Comparison of ENCODE assay signal across 8 cellular contexts in the genomic region with DNA sequence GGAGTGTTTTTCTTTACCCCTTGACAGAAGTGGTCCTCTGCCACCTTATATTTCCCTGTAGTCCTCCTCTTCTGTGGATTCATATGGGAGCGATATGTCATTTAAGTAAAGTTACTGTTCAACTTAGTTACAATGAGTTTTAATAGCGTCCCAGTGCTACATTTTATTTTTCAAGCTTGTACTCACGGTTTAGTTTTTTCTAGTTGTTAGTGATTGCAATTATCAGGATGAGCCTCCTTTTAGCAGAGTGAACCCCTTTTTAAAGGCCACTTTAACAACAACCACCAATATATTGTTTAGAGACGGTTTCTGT. TPM values are rescaled to one million over a fixed set of nuclear protein-coding genes. Genes with fewer than 3 reads are reported as not detected.
DNase-seq lines count a peak whose midpoint lies in the region; ATAC-seq and TF ChIP-seq lines count a peak whose summit lies in the region.

No MANE protein-coding gene starts in this region.

- TF ChIP-seq CTCF in Peyer's patch (IDR thresholded peaks at IDR 0.05) = peak in 1 of 6 experiments; percentile 5
- no peak for TF ChIP-seq CTCF in esophagus muscularis mucosa (IDR thresholded peaks at IDR 0.05)
- no peak for TF ChIP-seq CTCF in parathyroid adenoma (IDR thresholded peaks at IDR 0.05)

- peak overlapping the region; percentile 77 for H3K4me2 ChIP-seq in parathyroid adenoma (ENCODE audit: low read length)

- H3K9me3 ChIP-seq in CD8-positive, alpha-beta memory T cell (ENCODE audit: low read length) = no peaks in the 10 kb centered on the region
- no peaks in the 10 kb centered on the region for H3K9me3 ChIP-seq in Peyer's patch
- no peaks in the 10 kb centered on the region for H3K9me3 ChIP-seq in esophagus muscularis mucosa
- H3K9me3 ChIP-seq in parathyroid adenoma (ENCODE audit: control insufficient read depth, low read length) = no peaks in the 10 kb centered on the region

- H3K36me3 Mint-ChIP-seq in CD8-positive, alpha-beta memory T cell = peaks cover 3 to 58% (median 6%) of the 10 kb centered on the region in 3 donors

- WGBS in esophagus muscularis mucosa = 0% methylated on average over 4 of the region's 4 CpGs

- intact Hi-C loops in esophagus muscularis mucosa (cut with DNase I) = loop anchor here (2.0 to 10.0 kb wide), 4 partner anchors 34 to 258 kb away; a partner anchor contains a TSS

- H3K4me1 ChIP-seq in CD8-positive, alpha-beta memory T cell (ENCODE audit: insufficient read depth, low read length) = peaks cover 30% of the 10 kb centered on the region
- H3K4me1 ChIP-seq in Peyer's patch (peaks cover 0 to 29% (median 8%) of the 10 kb centered on the region in 4 donors), esophagus muscularis mucosa (peaks cover 35 to 45% (median 43%) of the 10 kb centered on the region in 4 donors), parathyroid adenoma (peaks cover 6% of the 10 kb centered on the region)

- no peaks in the 10 kb centered on the region for H3K36me3 ChIP-seq in CD8-positive, alpha-beta memory T cell (ENCODE audit: insufficient read depth, low read length)
- H3K36me3 ChIP-seq in Peyer's patch = no peaks in the 10 kb centered on the region
- H3K36me3 ChIP-seq in esophagus muscularis mucosa = no peaks in the 10 kb centered on the region
- no peaks in the 10 kb centered on the region for H3K36me3 ChIP-seq in parathyroid adenoma (ENCODE audit: control insufficient read depth, insufficient read depth, low read length)

- CTCF ChIA-PET in CD8-positive, alpha-beta memory T cell (lab: Charles Lee) = interaction anchor here (0.6 to 1.4 kb wide), 2 partner anchors 13 to 291 kb away, joined by 3 read pairs; no protein-coding TSS in a partner anchor

- peaks cover 17% of the 10 kb centered on the region for H3K79me2 ChIP-seq in parathyroid adenoma

- H3K4me1 Mint-ChIP-seq in CD8-positive, alpha-beta memory T cell = peaks cover 42 to 54% (median 48%) of the 10 kb centered on the region in 3 donors

- DNase-seq in CD8-positive, alpha-beta memory T cell = no peak
- DNase-seq in Peyer's patch = no peak
- DNase-seq in esophagus muscularis mucosa (ENCODE audit: extremely low spot score) = no peak
- no peak for DNase-seq in stimulated activated CD4-positive, alpha-beta T cell treated with anti-CD3 and anti-CD28 coated beads, Interleukin-2, amount 100 ng/mL, for 48 hours
- no peak for DNase-seq in SKM-1 (lab: John Stamatoyannopoulos, UW; ENCODE audit: unreplicated experiment)
- no peak for DNase-seq in retina

- peak overlapping the region; percentile 99 to 100 (median 100) for H3K27ac Mint-ChIP-seq in CD8-positive, alpha-beta memory T cell

- TF ChIP-seq POLR2A in Peyer's patch (IDR thresholded peaks at IDR 0.05) = no peak
- TF ChIP-seq POLR2A in esophagus muscularis mucosa (IDR thresholded peaks at IDR 0.05; ENCODE audit: low read depth) = no peak

- H3K27ac ChIP-seq in CD8-positive, alpha-beta memory T cell (ENCODE audit: low read depth, low read length) = peak overlapping the region; percentile 99
- H3K27ac ChIP-seq in Peyer's patch = peak overlapping the region; percentile 98 to 100 (median 98)
- H3K27ac ChIP-seq in esophagus muscularis mucosa (replicated peaks in 1 of 4) = peak overlapping the region; percentile 98 to 100 (median 100)
- peak overlapping the region; percentile 98 for H3K27ac ChIP-seq in parathyroid adenoma

- H2AFZ ChIP-seq in parathyroid adenoma = no peak overlapping the region

- no peak for ATAC-seq in HG02938 (IDR thresholded peaks at IDR 0.05; ENCODE audit: unreplicated experiment)

- TF ChIP-seq EP300 in esophagus muscularis mucosa (IDR thresholded peaks at IDR 0.05) = no peak

- H3K9ac ChIP-seq in parathyroid adenoma = no peak overlapping the region

- no peaks in the 10 kb centered on the region for H3K27me3 ChIP-seq in CD8-positive, alpha-beta memory T cell (ENCODE audit: insufficient read depth, low read length, poor library complexity, severe bottlenecking)
- H3K27me3 ChIP-seq in Peyer's patch (no peaks in the 10 kb centered on the region), esophagus muscularis mucosa (no peaks in the 10 kb centered on the region), parathyroid adenoma (ENCODE audit: control insufficient read depth, insufficient read depth, low read length) (no peaks in the 10 kb centered on the region)

- peaks cover 0 to 2% (median 0%) of the 10 kb centered on the region in 5 donors for H3K9me3 Mint-ChIP-seq in CD8-positive, alpha-beta memory T cell

- POLR2A ChIA-PET in CD8-positive, alpha-beta memory T cell (lab: Charles Lee) = interaction anchor here (0.7 to 4.5 kb wide), 8 partner anchors 9 to 257 kb away, joined by 3 to 56 read pairs (median 6); a partner anchor contains a TSS

- H3K27me3 Mint-ChIP-seq in CD8-positive, alpha-beta memory T cell = peaks cover 0 to 6% of the 10 kb centered on the region in 2 donors

- H3K4me3 Mint-ChIP-seq in CD8-positive, alpha-beta memory T cell = peak overlapping the region; percentile 98 to 100 (median 100)

- peak overlapping the region; percentile 100 for H3K4me3 ChIP-seq in CD8-positive, alpha-beta memory T cell (ENCODE audit: low read length)
- H3K4me3 ChIP-seq in Peyer's patch (peak overlapping the region; percentile 77 to 96 (median 90)), esophagus muscularis mucosa (peak overlapping the region; percentile 87 to 97 (median 93)), parathyroid adenoma (ENCODE audit: low read depth, low read length) (peak overlapping the region; percentile 96)

RNA-seq across cellular contexts. Expression of a gene that starts 1.5 kb away (rescaled TPM):
- 10 to 100 TPM; 58.8 to 63.7 TPM for total RNA-seq in CD8-positive, alpha-beta memory T cell
- polyA plus RNA-seq in CD8-positive, alpha-beta memory T cell = 34.2 TPM
- total RNA-seq in Peyer's patch = 100 to 1,000 TPM in 1 of 4 donors, 10 to 100 TPM in 3; 53.1 to 153 (median 75.3) TPM
- total RNA-seq in esophagus muscularis mucosa = 10 to 100 TPM; 32.3 to 58.0 (median 41.9) TPM

RNA-seq across cellular contexts. Expression of a gene that starts 35.1 kb away (rescaled TPM):
- 10 to 100 TPM in 1 of 2 experiments, 1 to 10 TPM in 1; 9.7 to 10.3 TPM for total RNA-seq in CD8-positive, alpha-beta memory T cell
- polyA plus RNA-seq in CD8-positive, alpha-beta memory T cell = 6.0 TPM
- total RNA-seq in Peyer's patch = 10 to 100 TPM in 2 of 4 donors, 1 to 10 TPM in 2; 3.6 to 27.2 (median 9.8) TPM
- 10 to 100 TPM; 11.8 to 13.0 (median 12.6) TPM for total RNA-seq in esophagus muscularis mucosa
